In the genomic region with DNA sequence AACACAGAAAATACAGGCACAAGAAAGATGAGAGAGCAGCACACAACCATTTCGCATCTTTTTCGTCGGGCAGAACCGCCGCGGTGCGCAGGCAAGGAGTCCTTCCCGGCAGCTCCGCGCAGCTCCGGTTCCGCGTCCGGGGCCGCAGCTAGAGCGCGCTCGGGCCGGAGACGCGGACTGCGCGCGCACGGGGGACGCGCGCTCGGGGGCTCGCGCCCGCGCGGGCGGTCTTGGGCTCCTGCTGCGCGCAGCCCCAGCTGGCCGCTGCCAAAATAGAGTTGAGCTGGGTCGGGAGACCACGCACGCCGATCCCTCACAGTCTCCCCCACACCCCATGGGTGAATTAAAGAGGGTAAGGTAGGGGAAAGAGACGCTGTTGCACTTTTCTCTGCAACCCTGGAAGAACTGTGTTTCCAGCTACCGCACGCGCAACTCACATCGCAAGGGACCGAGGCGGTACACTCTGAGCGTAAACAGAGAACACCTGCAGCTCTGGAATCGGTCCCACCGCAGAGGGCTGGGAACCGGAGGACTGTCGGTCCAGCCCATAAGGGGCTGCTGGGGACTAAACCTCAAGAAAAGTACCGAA, we compare ENCODE assay signal across 8 cellular contexts. TPM values are rescaled to one million over a fixed set of nuclear protein-coding genes. Genes with fewer than 3 reads are reported as not detected.
DNase-seq lines count a peak whose midpoint lies in the region; ATAC-seq and TF ChIP-seq lines count a peak whose summit lies in the region.

No MANE protein-coding gene starts in this region.

- H3K9me3 Mint-ChIP-seq in activated T-helper 1 cell treated with anti-CD3 and anti-CD28 coated beads, Interleukin-12 subunit alpha, Interleukin-12 subunit beta, Interleukin-2, Interleukin-4 antibody, amounts not matched to agents 30 ng/mL and 10 ng/mL and 1 ng/mL, durations not matched to agents 14 hours and 24 hours and 36 hours: no peaks in the 10 kb centered on the region

- DNase-seq in DMS79 treated with DMSO at 0.1 percent for 48 hours (lab: John Stamatoyannopoulos, UW) (peak; percentile 23), DMS79 (lab: John Stamatoyannopoulos, UW) (no peak), NCI-H1694 (lab: John Stamatoyannopoulos, UW) (peak; percentile 29), left ventricle myocardium superior (peak; percentile 52), gastrocnemius medialis (no peak), middle frontal gyrus (ENCODE audit: extremely low spot score, low spot score) (no peak), OCI-M2 (lab: John Stamatoyannopoulos, UW; ENCODE audit: unreplicated experiment) (no peak)
- no peak for DNase-seq in activated T-helper 1 cell treated with anti-CD3 and anti-CD28 coated beads, Interleukin-12 subunit alpha, Interleukin-12 subunit beta, Interleukin-2, Interleukin-4 antibody, amounts not matched to agents 30 ng/mL and 10 ng/mL and 1 ng/mL, durations not matched to agents 14 hours and 24 hours and 36 hours (ENCODE audit: low spot score)

- no peaks in the 10 kb centered on the region for H3K4me1 Mint-ChIP-seq in activated T-helper 1 cell treated with anti-CD3 and anti-CD28 coated beads, Interleukin-12 subunit alpha, Interleukin-12 subunit beta, Interleukin-2, Interleukin-4 antibody, amounts not matched to agents 30 ng/mL and 10 ng/mL and 1 ng/mL, durations not matched to agents 14 hours and 24 hours and 36 hours (ENCODE audit: low read depth)

- peak overlapping the region in 1 of 4 donors; percentile 16 for H3K27ac ChIP-seq in gastrocnemius medialis

- in situ Hi-C loops in gastrocnemius medialis (cut with MboI; ENCODE audit: low sequenced_read_pairs in 4 of 4): no loop called here

- intact Hi-C loops in activated T-helper 1 cell treated with anti-CD3 and anti-CD28 coated beads, Interleukin-12 subunit alpha, Interleukin-12 subunit beta, Interleukin-2, Interleukin-4 antibody, amounts not matched to agents 30 ng/mL and 10 ng/mL and 1 ng/mL, durations not matched to agents 14 hours and 24 hours and 36 hours (cut with micrococcal nuclease): no loop called here
- intact Hi-C loops in left ventricle myocardium superior (cut with micrococcal nuclease): no loop called here
- intact Hi-C loops in gastrocnemius medialis (cut with DNase I; ENCODE audit: low total_unique reads): no loop called here

- H3K9me3 ChIP-seq in gastrocnemius medialis: no peaks in the 10 kb centered on the region

- H3K4me3 ChIP-seq in gastrocnemius medialis: peak overlapping the region; percentile 36 to 59 (median 44)

- no peaks in the 10 kb centered on the region for H3K4me1 ChIP-seq in gastrocnemius medialis

- no peaks in the 10 kb centered on the region for H3K36me3 ChIP-seq in gastrocnemius medialis

- peak overlapping the region; percentile 40 for H3K27ac Mint-ChIP-seq in activated T-helper 1 cell treated with anti-CD3 and anti-CD28 coated beads, Interleukin-12 subunit alpha, Interleukin-12 subunit beta, Interleukin-2, Interleukin-4 antibody, amounts not matched to agents 30 ng/mL and 10 ng/mL and 1 ng/mL, durations not matched to agents 14 hours and 24 hours and 36 hours

- no peak for TF ChIP-seq CTCF in gastrocnemius medialis (IDR thresholded peaks at IDR 0.05 in 4 of 5, conservative IDR thresholded peaks at IDR 0.05 in 1 of 5)

- peaks cover 2% of the 10 kb centered on the region for H3K36me3 Mint-ChIP-seq in activated T-helper 1 cell treated with anti-CD3 and anti-CD28 coated beads, Interleukin-12 subunit alpha, Interleukin-12 subunit beta, Interleukin-2, Interleukin-4 antibody, amounts not matched to agents 30 ng/mL and 10 ng/mL and 1 ng/mL, durations not matched to agents 14 hours and 24 hours and 36 hours (ENCODE audit: low read depth)

- ATAC-seq in left ventricle myocardium superior (peak; percentile 75), gastrocnemius medialis (no peak)

- TF ChIP-seq POLR2A in gastrocnemius medialis (IDR thresholded peaks at IDR 0.05): no peak

- H3K27me3 ChIP-seq in gastrocnemius medialis: peaks cover 64 to 80% (median 71%) of the 10 kb centered on the region in 3 donors

- H3K27me3 Mint-ChIP-seq in activated T-helper 1 cell treated with anti-CD3 and anti-CD28 coated beads, Interleukin-12 subunit alpha, Interleukin-12 subunit beta, Interleukin-2, Interleukin-4 antibody, amounts not matched to agents 30 ng/mL and 10 ng/mL and 1 ng/mL, durations not matched to agents 14 hours and 24 hours and 36 hours (ENCODE audit: insufficient read depth): peaks cover 62% of the 10 kb centered on the region

- peak overlapping the region; percentile 66 for H3K4me3 Mint-ChIP-seq in activated T-helper 1 cell treated with anti-CD3 and anti-CD28 coated beads, Interleukin-12 subunit alpha, Interleukin-12 subunit beta, Interleukin-2, Interleukin-4 antibody, amounts not matched to agents 30 ng/mL and 10 ng/mL and 1 ng/mL, durations not matched to agents 14 hours and 24 hours and 36 hours

RNA-seq across cellular contexts. Expression of gene NR5A2, which starts 1.6 kb away (rescaled TPM):
- 0.13 TPM in 1 of 2 replicates, not detected in the other for total RNA-seq in activated T-helper 1 cell treated with anti-CD3 and anti-CD28 coated beads, Interleukin-12 subunit alpha, Interleukin-12 subunit beta, Interleukin-2, Interleukin-4 antibody, amounts not matched to agents 30 ng/mL and 10 ng/mL and 1 ng/mL, durations not matched to agents 14 hours and 24 hours and 36 hours
- total RNA-seq in left ventricle myocardium superior (1.7 TPM), gastrocnemius medialis (1 to 10 TPM; 1.1 to 1.9 (median 1.2) TPM)

Comparison
In these comparisons a context has a peak if more than half of its experiments do, and no peak if none do; other contexts are left out.
1. DNase-seq: peak in DMS79 treated with DMSO at 0.1 percent for 48 hours (single experiment), NCI-H1694 (single experiment) and left ventricle myocardium superior (single experiment); none in DMS79 (single experiment), activated T-helper 1 cell treated with anti-CD3 and anti-CD28 coated beads, Interleukin-12 subunit alpha, Interleukin-12 subunit beta, Interleukin-2, Interleukin-4 antibody, amounts not matched to agents 30 ng/mL and 10 ng/mL and 1 ng/mL, durations not matched to agents 14 hours and 24 hours and 36 hours (single experiment), gastrocnemius medialis (0 of 2), middle frontal gyrus (single experiment) and OCI-M2 (single experiment).